Comparison of ENCODE assay signal across 8 cellular contexts in genomic region chr4:152822323-152822722, GRCh38. TPM values are rescaled to one million over a fixed set of nuclear protein-coding genes. Genes with fewer than 3 reads are reported as not detected.
"Had no signal": no experiment of that assay in that cellular context is flagged by ENCODE, and none has a peak within 500 bp of the region (broad histone marks: within the 10 kb centered on the region; RNA-seq: fewer than 3 reads in every experiment).

No MANE protein-coding gene starts in this region.

- H3K4me3 ChIP-seq: GM23338, K562 had no signal

- DNase-seq: H9, HCEC 1CT, IMR-90 had no signal

- FAIRE-seq: H1, H54, HTR-8/SVneo, K562 had no signal

- H3K4me3 Mint-ChIP-seq: GM23338, H9 had no signal

- H3K27ac Mint-ChIP-seq: GM23338, H9 had no signal

- H3K4me1 Mint-ChIP-seq: GM23338 had no signal

RNA-seq across cellular contexts. Expression of gene TIGD4, which starts 42.8 kb away (rescaled TPM):
- total RNA-seq: IMR-90 had no signal
